Comparison of ENCODE assay signal across 8 cellular contexts in genomic region chr17:41666336-41666680, GRCh38. TPM values are rescaled to one million over a fixed set of nuclear protein-coding genes. Genes with fewer than 3 reads are reported as not detected.
DNase-seq lines count a peak whose midpoint lies in the region; ATAC-seq and TF ChIP-seq lines count a peak whose summit lies in the region.

No MANE protein-coding gene starts in this region.

- H3K79me1 ChIP-seq in mesenchymal stem cell (replicated peaks; ENCODE audit: low read length, poor library complexity, severe bottlenecking), result no peaks in the 10 kb centered on the region

- peak overlapping the region; percentile 45 to 84 for H3K18ac ChIP-seq in mesenchymal stem cell (ENCODE audit: low read depth in 1 of 2, low read length in 2 of 2)

- no peak for TF ChIP-seq CTCF in HFFc6 (IDR thresholded peaks at IDR 0.05)
- TF ChIP-seq CTCF in WTC11 (IDR thresholded peaks at IDR 0.05), result no peak

- H3K4me1 Mint-ChIP-seq in HFFc6 (ENCODE audit: low read depth), result peaks cover 21% of the 10 kb centered on the region
- H3K4me1 Mint-ChIP-seq in WTC11, result peaks cover 16% of the 10 kb centered on the region

- CTCF ChIA-PET in WTC11 (lab: Charles Lee), result interaction anchor here (0.7 to 10.0 kb wide), 39 partner anchors 9 to 1051 kb away, joined by 3 to 380 read pairs (median 8); partner anchors contain the start of genes EIF1, KRT17, KRT19 and KRT9

- H3K27ac Mint-ChIP-seq in HFFc6 (peak overlapping the region; percentile 91), WTC11 (peak overlapping the region; percentile 94)

- no peaks in the 10 kb centered on the region for H3K36me3 ChIP-seq in mesenchymal stem cell (ENCODE audit: control insufficient read depth in 1 of 2, insufficient read depth in 2 of 2, low read depth in 1 of 2, low read length in 2 of 2)

- 0% methylated on average over 10 of the region's 14 CpGs for WGBS in mesenchymal stem cell

- no peak overlapping the region for H2BK120ac ChIP-seq in mesenchymal stem cell (ENCODE audit: low read depth, low read length)

- H3K9ac ChIP-seq in mesenchymal stem cell (ENCODE audit: low read length), result peak overlapping the region; percentile 80

- H2AK5ac ChIP-seq in mesenchymal stem cell (ENCODE audit: low read length, severe bottlenecking), result peak overlapping the region; percentile 21

- H3K9me3 ChIP-seq in mesenchymal stem cell (ENCODE audit: control insufficient read depth, low read length), result no peaks in the 10 kb centered on the region

- peaks cover 37% of the 10 kb centered on the region for H3K4me1 ChIP-seq in mesenchymal stem cell (ENCODE audit: control insufficient read depth, insufficient read depth, low read depth, low read length)

- no peaks in the 10 kb centered on the region for H3K27me3 ChIP-seq in mesenchymal stem cell (ENCODE audit: control insufficient read depth in 1 of 2, insufficient read depth in 1 of 2, low read length in 2 of 2)

- H3K23ac ChIP-seq in mesenchymal stem cell (ENCODE audit: low read length in 2 of 2), result no peak overlapping the region

- H3K27ac ChIP-seq in cingulate gyrus (ENCODE audit: low read depth, low read length), result peak overlapping the region; percentile 83
- H3K27ac ChIP-seq in mesenchymal stem cell (ENCODE audit: low read length, poor library complexity, severe bottlenecking), result peak overlapping the region; percentile 95

- peak overlapping the region; percentile 72 for H3K4me2 ChIP-seq in mesenchymal stem cell (ENCODE audit: low read length, poor library complexity, severe bottlenecking)

- H3K36me3 Mint-ChIP-seq in HFFc6 (ENCODE audit: low read depth) (no peaks in the 10 kb centered on the region), WTC11 (no peaks in the 10 kb centered on the region)

- ATAC-seq in WTC11, result peak; percentile 1; the same call in 1 of the 2 replicates

- H4K8ac ChIP-seq in mesenchymal stem cell (ENCODE audit: low read length), result peak overlapping the region; percentile 97

- peak overlapping the region; percentile 44 for H4K91ac ChIP-seq in mesenchymal stem cell (ENCODE audit: low read length)

- H3K27me3 Mint-ChIP-seq in HFFc6 (ENCODE audit: insufficient read depth), result peaks cover 10% of the 10 kb centered on the region
- H3K27me3 Mint-ChIP-seq in WTC11 (ENCODE audit: low read depth), result peaks cover 17% of the 10 kb centered on the region

- peak overlapping the region; percentile 81 for H2BK5ac ChIP-seq in mesenchymal stem cell (ENCODE audit: low read depth, low read length, poor library complexity, severe bottlenecking)

- H3K4ac ChIP-seq in mesenchymal stem cell (ENCODE audit: low read depth in 1 of 2, low read length in 2 of 2), result peak overlapping the region; percentile 33 to 55

- peak overlapping the region in 1 of 2 experiments; percentile 37 for H2BK12ac ChIP-seq in mesenchymal stem cell (ENCODE audit: low read length in 2 of 2)

- POLR2A ChIA-PET in WTC11 (lab: Charles Lee), result interaction anchor here (0.6 to 4.1 kb wide), 5 partner anchors 18 to 1047 kb away, joined by 3 to 38 read pairs (median 7); partner anchors contain the start of genes EIF1 and KRT19

- H3K4me3 ChIP-seq in mesenchymal stem cell (ENCODE audit: insufficient read depth in 1 of 2, low read depth in 1 of 2, low read length in 2 of 2), result peak overlapping the region; percentile 10 to 73

- DNase-seq in GF-D8 (lab: John Stamatoyannopoulos, UW) (peak; percentile 37), HFFc6 (no peak), NCI-H1105 treated with DMSO at 0.1 percent for 48 hours (lab: John Stamatoyannopoulos, UW) (peak; percentile 89), WTC11 (ENCODE audit: low spot score) (no peak), mesenchymal stem cell (peak; percentile 94), HuH-7 (ENCODE audit: low spot score) (no peak)
- DNase-seq in stimulated activated CD8-positive, alpha-beta memory T cell treated with anti-CD3 and anti-CD28 coated beads, Interleukin-4, amount 100 ng/mL, for 4 hours (ENCODE audit: low read depth in 2 of 2, low spot score in 1 of 2), result peak; percentile 33 to 40

- H3K4me3 Mint-ChIP-seq in HFFc6 (peak overlapping the region; percentile 86), WTC11 (peak overlapping the region; percentile 85)

- H2BK15ac ChIP-seq in mesenchymal stem cell (ENCODE audit: low read depth, poor library complexity, severe bottlenecking), result no peak overlapping the region

- no peaks in the 10 kb centered on the region for H3K9me3 Mint-ChIP-seq in HFFc6
- H3K9me3 Mint-ChIP-seq in WTC11, result no peaks in the 10 kb centered on the region

- H3K14ac ChIP-seq in mesenchymal stem cell (ENCODE audit: low read length in 2 of 2), result no peak overlapping the region

- peak overlapping the region; percentile 66 for H2AFZ ChIP-seq in mesenchymal stem cell (ENCODE audit: low read depth, low read length)

TF ChIP-seq in WTC11, 78 proteins besides CTCF, POLR2A, EP300 and RAD21 (continues in another document):
- no peak for TF ChIP-seq MAX (CRISPR knock-in tag; IDR thresholded peaks at IDR 0.05)
- no peak for TF ChIP-seq ZNF425 (CRISPR knock-in tag; conservative IDR thresholded peaks at IDR 0.05)
- TF ChIP-seq USF1 (CRISPR knock-in tag; IDR thresholded peaks at IDR 0.05), result no peak
- TF ChIP-seq ZNF671 (CRISPR knock-in tag; IDR thresholded peaks at IDR 0.05), result no peak
- no peak for TF ChIP-seq JAZF1 (CRISPR knock-in tag; IDR thresholded peaks at IDR 0.05)
- no peak for TF ChIP-seq GABPB1 (CRISPR knock-in tag; IDR thresholded peaks at IDR 0.05)
- TF ChIP-seq ATF3 (CRISPR knock-in tag; conservative IDR thresholded peaks at IDR 0.05), result no peak
- TF ChIP-seq ZNF281 (CRISPR knock-in tag; IDR thresholded peaks at IDR 0.05), result no peak

RNA-seq across cellular contexts. Expression of gene EIF1, which starts 22.4 kb away (rescaled TPM):
- total RNA-seq in HFFc6 (2021; fragmentation: NEBNext Ultra II Directional; extraction: Animal tissue kit (Norgen Biotek cat#: 25700)), result 100 to 1,000 TPM; 723 to 810 (median 781) TPM
- 466 to 481 TPM (median 475 TPM) in 3 replicates for total RNA-seq in WTC11 (2021)
- 1,039 TPM for polyA plus RNA-seq in mesenchymal stem cell (2013, experiment 1 of 2)
- polyA plus RNA-seq in mesenchymal stem cell (2013, experiment 2 of 2), result 1,049 TPM

RNA-seq across cellular contexts. Expression of gene KRT17, which starts 41.9 kb away (rescaled TPM):
- 1 to 10 TPM; 1.0 to 3.9 (median 2.9) TPM for total RNA-seq in HFFc6 (2021; fragmentation: NEBNext Ultra II Directional; extraction: Animal tissue kit (Norgen Biotek cat#: 25700))
- 0.53 to 1.5 TPM (median 0.92 TPM) in 3 replicates for total RNA-seq in WTC11 (2021)
- polyA plus RNA-seq in mesenchymal stem cell (2013, experiment 1 of 2), result 0.10 TPM
- not detected for polyA plus RNA-seq in mesenchymal stem cell (2013, experiment 2 of 2)

RNA-seq across cellular contexts. Expression of gene GAST, which starts 45.8 kb away (rescaled TPM):
- not detected for total RNA-seq in HFFc6 (2021; fragmentation: NEBNext Ultra II Directional; extraction: Animal tissue kit (Norgen Biotek cat#: 25700))
- total RNA-seq in WTC11 (2021), result not detected in 3 replicates
- not detected for polyA plus RNA-seq in mesenchymal stem cell (2013, experiment 1 of 2)
- polyA plus RNA-seq in mesenchymal stem cell (2013, experiment 2 of 2), result not detected

RNA-seq across cellular contexts. Expression of gene KRT16, which starts 53.7 kb away (rescaled TPM):
- under 1 TPM in 4 of 6 experiments, not detected in 2; 0.11 to 0.47 (median 0.17) TPM for total RNA-seq in HFFc6 (2021; fragmentation: NEBNext Ultra II Directional; extraction: Animal tissue kit (Norgen Biotek cat#: 25700))
- total RNA-seq in WTC11 (2021), result not detected in 3 replicates
- polyA plus RNA-seq in mesenchymal stem cell (2013, experiment 1 of 2), result not detected
- polyA plus RNA-seq in mesenchymal stem cell (2013, experiment 2 of 2), result not detected

Comparison
In these comparisons a context has a peak if more than half of its experiments do, and no peak if none do; other contexts are left out.
1. DNase-seq: peak in GF-D8 (single experiment), NCI-H1105 treated with DMSO at 0.1 percent for 48 hours (single experiment), mesenchymal stem cell (single experiment) and stimulated activated CD8-positive, alpha-beta memory T cell treated with anti-CD3 and anti-CD28 coated beads, Interleukin-4, amount 100 ng/mL, for 4 hours (2 of 2); none in HFFc6 (single experiment), WTC11 (single experiment) and HuH-7 (single experiment).